8 cellular contexts compared by ENCODE assay signal in genomic region chr4:140150636-140150885, GRCh38. TPM values are rescaled to one million over a fixed set of nuclear protein-coding genes. Genes with fewer than 3 reads are reported as not detected.
DNase-seq lines count a peak whose midpoint lies in the region; ATAC-seq and TF ChIP-seq lines count a peak whose summit lies in the region.

No MANE protein-coding gene starts in this region.

- H3K9me3 Mint-ChIP-seq in endodermal cell (no peaks in the 10 kb centered on the region), neural progenitor cell (no peaks in the 10 kb centered on the region)

- no peak for ATAC-seq in HG02588 (IDR thresholded peaks at IDR 0.05; ENCODE audit: unreplicated experiment)

- no peaks in the 10 kb centered on the region for H3K36me3 ChIP-seq in endodermal cell (ENCODE audit: control insufficient read depth, insufficient read depth, low read length)
- no peaks in the 10 kb centered on the region for H3K36me3 ChIP-seq in neural progenitor cell

- TF ChIP-seq CTCF in endodermal cell (conservative IDR thresholded peaks at IDR 0.05), result peak; percentile 8
- TF ChIP-seq CTCF in neural progenitor cell (IDR thresholded peaks at IDR 0.05), result no peak

- H3K4me2 ChIP-seq in neural progenitor cell, result peak overlapping the region; percentile 92

- H3K4me3 ChIP-seq in endodermal cell (ENCODE audit: low read length) (peak overlapping the region; percentile 97), neural progenitor cell (peak overlapping the region; percentile 92)

- peak overlapping the region; percentile 95 for H3K9ac ChIP-seq in endodermal cell (ENCODE audit: extremely low read depth, low read length, poor library complexity, severe bottlenecking)
- H3K9ac ChIP-seq in neural progenitor cell, result no peak overlapping the region

- H3K79me2 ChIP-seq in neural progenitor cell (ENCODE audit: low read depth), result peaks cover 56% of the 10 kb centered on the region

- H3K4me3 Mint-ChIP-seq in endodermal cell (peak overlapping the region; percentile 98), neural progenitor cell (peak overlapping the region; percentile 95)

- H3K27ac ChIP-seq in endodermal cell (ENCODE audit: low read depth, low read length) (peak overlapping the region; percentile 98), neural progenitor cell (peak overlapping the region; percentile 96)

- peak overlapping the region; percentile 65 for H2AFZ ChIP-seq in neural progenitor cell (replicated peaks)

- H3K9me3 ChIP-seq in endodermal cell (ENCODE audit: control insufficient read depth, low read length), result no peaks in the 10 kb centered on the region
- no peaks in the 10 kb centered on the region for H3K9me3 ChIP-seq in neural progenitor cell (ENCODE audit: low read depth)

- H3K4me1 Mint-ChIP-seq in endodermal cell (peaks cover 41% of the 10 kb centered on the region), neural progenitor cell (peaks cover 38% of the 10 kb centered on the region)

- H3K27ac Mint-ChIP-seq in endodermal cell (peak overlapping the region; percentile 91), neural progenitor cell (peak overlapping the region; percentile 98)

- 0% methylated on average over 6 to 13 of the region's 13 CpGs for WGBS in endodermal cell (ENCODE audit: insufficient coverage in 1 of 2, insufficient read length in 1 of 2), 2 experiments

- H3K27me3 Mint-ChIP-seq in endodermal cell (ENCODE audit: insufficient read depth) (no peaks in the 10 kb centered on the region), neural progenitor cell (ENCODE audit: insufficient read depth, low read depth) (peaks cover 6% of the 10 kb centered on the region)

- H4K20me1 ChIP-seq in neural progenitor cell (ENCODE audit: low read depth), result peaks cover 6% of the 10 kb centered on the region

- no peaks in the 10 kb centered on the region for H3K27me3 ChIP-seq in endodermal cell (ENCODE audit: control insufficient read depth, insufficient read depth, low read length, poor library complexity, severe bottlenecking)
- H3K27me3 ChIP-seq in neural progenitor cell, result no peaks in the 10 kb centered on the region

- H3K36me3 Mint-ChIP-seq in endodermal cell (ENCODE audit: low read depth) (no peaks in the 10 kb centered on the region), neural progenitor cell (no peaks in the 10 kb centered on the region)

- peaks cover 15% of the 10 kb centered on the region for H3K4me1 ChIP-seq in endodermal cell (ENCODE audit: control insufficient read depth, insufficient read depth, low read length)
- peaks cover 28% of the 10 kb centered on the region for H3K4me1 ChIP-seq in neural progenitor cell

- DNase-seq in NCI-H2029 treated with DMSO at 0.1 percent for 48 hours (lab: John Stamatoyannopoulos, UW) (peak; percentile 82), NCI-H2029 (lab: John Stamatoyannopoulos, UW) (no peak), T-helper 1 cell (peak in 3 of 5 donors; percentile 48 to 78 (median 57)), endodermal cell (no peak), neural progenitor cell (ENCODE audit: low spot score) (no peak), inferior parietal cortex (ENCODE audit: extremely low spot score) (no peak), AG08396 (ENCODE audit: low spot score) (no peak)

- H3F3A ChIP-seq in neural progenitor cell (ENCODE audit: low read depth), result peaks cover 44% of the 10 kb centered on the region

RNA-seq across cellular contexts. Expression of gene MAML3, which starts 3.4 kb away (rescaled TPM):
- total RNA-seq in endodermal cell (10 to 100 TPM; 29.2 to 32.2 TPM), neural progenitor cell (ENCODE audit: low replicate concordance) (13.5 and 14.4 TPM in 2 replicates)
- 16.8 TPM for polyA plus RNA-seq in endodermal cell (2013, experiment 1 of 2)
- 15.4 TPM for polyA plus RNA-seq in endodermal cell (2013, experiment 2 of 2)

Comparison
In these comparisons a context has a peak if more than half of its experiments do, and no peak if none do; other contexts are left out.
1. DNase-seq: peak in NCI-H2029 treated with DMSO at 0.1 percent for 48 hours (single experiment) and T-helper 1 cell (3 of 5); none in NCI-H2029 (single experiment), endodermal cell (single experiment), neural progenitor cell (single experiment), inferior parietal cortex (single experiment) and AG08396 (single experiment).